ENCODE assay signal across 21 cellular contexts in genomic region chr3:69746119-69746518, GRCh38. TPM values are rescaled to one million over a fixed set of nuclear protein-coding genes. Genes with fewer than 3 reads are reported as not detected.
DNase-seq lines count a peak whose midpoint lies in the region; ATAC-seq and TF ChIP-seq lines count a peak whose summit lies in the region.
"Had no signal": no experiment of that assay in that cellular context is flagged by ENCODE, and none has a peak within 500 bp of the region (broad histone marks: within the 10 kb centered on the region; RNA-seq: fewer than 3 reads in every experiment).

No MANE protein-coding gene starts in this region.

- H3K27ac ChIP-seq in esophagus muscularis mucosa (replicated peaks in 1 of 4) (peak overlapping the region; percentile 78 to 94 (median 90)), lower lobe of right lung (peak overlapping the region; percentile 13), A673 (ENCODE audit: low read depth, low read length, poor library complexity, severe bottlenecking) (no peak overlapping the region)

- H3K36me3 ChIP-seq in esophagus muscularis mucosa (no peaks in the 10 kb centered on the region), lower lobe of right lung (no peaks in the 10 kb centered on the region), A673 (ENCODE audit: insufficient read depth, low read length, poor library complexity, severe bottlenecking) (no peaks in the 10 kb centered on the region)

- H3K4me3 ChIP-seq in esophagus muscularis mucosa (peak overlapping the region; percentile 2 to 34 (median 13)), lower lobe of right lung (no peak overlapping the region), A673 (ENCODE audit: low read depth, low read length, poor library complexity, severe bottlenecking) (no peak overlapping the region)
- H3K4me3 ChIP-seq: K562, skin epidermis had no signal

- peaks cover 53 to 100% (median 100%) of the 10 kb centered on the region in 4 donors for H3K4me1 ChIP-seq in esophagus muscularis mucosa
- peaks cover 65% of the 10 kb centered on the region for H3K4me1 ChIP-seq in lower lobe of right lung
- H3K4me1 ChIP-seq in A673 (ENCODE audit: insufficient read depth, low read length, poor library complexity, severe bottlenecking), result no peaks in the 10 kb centered on the region

- no peak for TF ChIP-seq POLR2A in esophagus muscularis mucosa (IDR thresholded peaks at IDR 0.05; ENCODE audit: low read depth)

- H3K27me3 Mint-ChIP-seq in activated naive CD8-positive, alpha-beta T cell treated with anti-CD3 and anti-CD28 coated beads, Interleukin-2, amount 50 U/mL, for 24 hours, result peaks cover 10% of the 10 kb centered on the region

- peaks cover 2% of the 10 kb centered on the region for H3K4me1 Mint-ChIP-seq in activated naive CD8-positive, alpha-beta T cell treated with anti-CD3 and anti-CD28 coated beads, Interleukin-2, amount 50 U/mL, for 24 hours
- H3K4me1 Mint-ChIP-seq: activated CD4-positive, alpha-beta memory T cell treated with anti-CD3 and anti-CD28 coated beads, Interleukin-2, amount 10 ng/mL, durations not matched to agents 7 days and 5 days; stimulated activated effector memory CD8-positive, alpha-beta T cell treated with anti-CD3 and anti-CD28 coated beads, Interleukin-12 subunit alpha, Interleukin-12 subunit beta, amount 100 ng/mL, for 72 hours had no signal

- POLR2A ChIA-PET in A673 (lab: Charles Lee; ENCODE audit: low non-redundant PET), result no interaction called here

- DNase-seq in EH (ENCODE audit: low read depth), result peak; percentile 51
- no peak for DNase-seq in esophagus muscularis mucosa (ENCODE audit: extremely low spot score)
- DNase-seq in lower lobe of right lung, result no peak
- DNase-seq in stromal cell of bone marrow (ENCODE audit: low read depth), result peak; percentile 59
- DNase-seq in SIG-M5 treated with dmso at 0.1 percent for 504 hours (lab: John Stamatoyannopoulos, UW; ENCODE audit: unreplicated experiment), result no peak
- no peak for DNase-seq in A673 (ENCODE audit: low spot score)
- no peak for DNase-seq in activated naive CD8-positive, alpha-beta T cell treated with anti-CD3 and anti-CD28 coated beads, Interleukin-2, amount 50 U/mL, for 24 hours
- DNase-seq in hypothalamus (lab: John Stamatoyannopoulos, UW), result no peak
- DNase-seq: activated CD4-positive, alpha-beta memory T cell treated with anti-CD3 and anti-CD28 coated beads, Interleukin-2, amount 10 ng/mL, durations not matched to agents 7 days and 5 days; activated T-cell treated with anti-CD3 and anti-CD28 coated beads, Interleukin-2, amount 50 U/mL, for 4 hours; caudate nucleus; EL; head of caudate nucleus; islet precursor cell; NCI-H1048; NCI-H82 had no signal

- BruUV-seq in A673 (replicated peaks; lab: Mats Ljungman, UMichigan), result no TSS peak

- no peaks in the 10 kb centered on the region for H3K9me3 ChIP-seq in esophagus muscularis mucosa
- H3K9me3 ChIP-seq in lower lobe of right lung, result no peaks in the 10 kb centered on the region
- H3K9me3 ChIP-seq in A673 (ENCODE audit: low read depth, low read length, poor library complexity, severe bottlenecking), result no peaks in the 10 kb centered on the region

- no peak overlapping the region for H3K27ac Mint-ChIP-seq in activated naive CD8-positive, alpha-beta T cell treated with anti-CD3 and anti-CD28 coated beads, Interleukin-2, amount 50 U/mL, for 24 hours
- H3K27ac Mint-ChIP-seq: activated CD4-positive, alpha-beta memory T cell treated with anti-CD3 and anti-CD28 coated beads, Interleukin-2, amount 10 ng/mL, durations not matched to agents 7 days and 5 days; activated naive CD8-positive, alpha-beta T cell; mesothelial cell of epicardium; stimulated activated effector memory CD8-positive, alpha-beta T cell treated with anti-CD3 and anti-CD28 coated beads, Interleukin-12 subunit alpha, Interleukin-12 subunit beta, amount 100 ng/mL, for 72 hours had no signal

- TF ChIP-seq EP300 in esophagus muscularis mucosa (IDR thresholded peaks at IDR 0.05), result no peak

- WGBS in esophagus muscularis mucosa, result 26% methylated on average over 2 of the region's 2 CpGs

- no peaks in the 10 kb centered on the region for H3K36me3 Mint-ChIP-seq in activated naive CD8-positive, alpha-beta T cell treated with anti-CD3 and anti-CD28 coated beads, Interleukin-2, amount 50 U/mL, for 24 hours (ENCODE audit: low read depth)
- H3K36me3 Mint-ChIP-seq: activated naive CD8-positive, alpha-beta T cell; mesothelial cell of epicardium; stimulated activated effector memory CD8-positive, alpha-beta T cell treated with anti-CD3 and anti-CD28 coated beads, Interleukin-12 subunit alpha, Interleukin-12 subunit beta, amount 100 ng/mL, for 72 hours had no signal

- TF ChIP-seq CTCF in esophagus muscularis mucosa (IDR thresholded peaks at IDR 0.05) (no peak), lower lobe of right lung (IDR thresholded peaks at IDR 0.05) (no peak), A673 (conservative IDR thresholded peaks at IDR 0.05; ENCODE audit: low read depth, low read length) (no peak)

- CTCF ChIA-PET in A673 (lab: Charles Lee), result no interaction called here

- no peak for ATAC-seq in lower lobe of right lung
- ATAC-seq in activated naive CD8-positive, alpha-beta T cell treated with anti-CD3 and anti-CD28 coated beads, Interleukin-2, amount 50 U/mL, for 24 hours, result no peak
- ATAC-seq: activated T-cell treated with anti-CD3 and anti-CD28 coated beads, Interleukin-2, amount 50 U/mL, for 4 hours; K562; stimulated activated effector memory CD8-positive, alpha-beta T cell treated with anti-CD3 and anti-CD28 coated beads, Interleukin-12 subunit alpha, Interleukin-12 subunit beta, amount 100 ng/mL, for 72 hours had no signal

- intact Hi-C loops in esophagus muscularis mucosa (cut with DNase I), result no loop called here
- intact Hi-C loops in lower lobe of right lung (cut with DNase I), result no loop called here
- intact Hi-C loops in A673 (cut with micrococcal nuclease; ENCODE audit: unreplicated experiment), result no loop called here

- no peaks in the 10 kb centered on the region for H3K27me3 ChIP-seq in esophagus muscularis mucosa
- H3K27me3 ChIP-seq in lower lobe of right lung (ENCODE audit: low read depth), result no peaks in the 10 kb centered on the region
- H3K27me3 ChIP-seq in A673 (replicated peaks; ENCODE audit: insufficient read depth, low read depth, low read length, poor library complexity), result no peaks in the 10 kb centered on the region

- no peak overlapping the region for H3K4me3 Mint-ChIP-seq in activated naive CD8-positive, alpha-beta T cell treated with anti-CD3 and anti-CD28 coated beads, Interleukin-2, amount 50 U/mL, for 24 hours
- H3K4me3 Mint-ChIP-seq: activated CD4-positive, alpha-beta memory T cell treated with anti-CD3 and anti-CD28 coated beads, Interleukin-2, amount 10 ng/mL, durations not matched to agents 7 days and 5 days; activated naive CD8-positive, alpha-beta T cell; activated T-cell treated with anti-CD3 and anti-CD28 coated beads, Interleukin-2, amount 50 U/mL, for 4 hours; mesothelial cell of epicardium; stimulated activated effector memory CD8-positive, alpha-beta T cell treated with anti-CD3 and anti-CD28 coated beads, Interleukin-12 subunit alpha, Interleukin-12 subunit beta, amount 100 ng/mL, for 72 hours had no signal

- no peaks in the 10 kb centered on the region for H3K9me3 Mint-ChIP-seq in activated naive CD8-positive, alpha-beta T cell treated with anti-CD3 and anti-CD28 coated beads, Interleukin-2, amount 50 U/mL, for 24 hours
- H3K9me3 Mint-ChIP-seq: activated CD4-positive, alpha-beta memory T cell treated with anti-CD3 and anti-CD28 coated beads, Interleukin-2, amount 10 ng/mL, durations not matched to agents 7 days and 5 days; activated T-cell treated with anti-CD3 and anti-CD28 coated beads, Interleukin-2, amount 50 U/mL, for 4 hours; mesothelial cell of epicardium; stimulated activated effector memory CD8-positive, alpha-beta T cell treated with anti-CD3 and anti-CD28 coated beads, Interleukin-12 subunit alpha, Interleukin-12 subunit beta, amount 100 ng/mL, for 72 hours had no signal

RNA-seq across cellular contexts. Expression of gene MITF, which starts 6.9 kb away (rescaled TPM):
- total RNA-seq in esophagus muscularis mucosa, result 100 to 1,000 TPM in 1 of 4 donors, 10 to 100 TPM in 3; 68.1 to 141 (median 81.2) TPM
- 45.1 TPM for total RNA-seq in lower lobe of right lung
- total RNA-seq in A673 (2021), result 0.44 and 0.52 TPM in 2 replicates
- total RNA-seq: activated CD4-positive, alpha-beta memory T cell treated with anti-CD3 and anti-CD28 coated beads, Interleukin-2, amount 10 ng/mL, durations not matched to agents 7 days and 5 days had no signal

Comparison
In these comparisons a context has a peak if more than half of its experiments do, and no peak if none do; other contexts are left out.
1. DNase-seq: peak in EH (single experiment) and stromal cell of bone marrow (single experiment); none in esophagus muscularis mucosa (single experiment), lower lobe of right lung (single experiment), SIG-M5 treated with dmso at 0.1 percent for 504 hours (single experiment), A673 (single experiment), activated naive CD8-positive, alpha-beta T cell treated with anti-CD3 and anti-CD28 coated beads, Interleukin-2, amount 50 U/mL, for 24 hours (single experiment) and hypothalamus (0 of 51).
2. H3K4me3 ChIP-seq: peak in esophagus muscularis mucosa (4 of 4); none in lower lobe of right lung (single experiment) and A673 (single experiment).
3. RNA of gene MITF, which starts 6.9 kb away (total RNA-seq): 68.1 to 141 TPM in esophagus muscularis mucosa and 45.1 TPM in lower lobe of right lung (single experiment); 0.44 to 0.52 TPM in A673; every median in the first group is over 10 times any median in the second.